In the genomic region with DNA sequence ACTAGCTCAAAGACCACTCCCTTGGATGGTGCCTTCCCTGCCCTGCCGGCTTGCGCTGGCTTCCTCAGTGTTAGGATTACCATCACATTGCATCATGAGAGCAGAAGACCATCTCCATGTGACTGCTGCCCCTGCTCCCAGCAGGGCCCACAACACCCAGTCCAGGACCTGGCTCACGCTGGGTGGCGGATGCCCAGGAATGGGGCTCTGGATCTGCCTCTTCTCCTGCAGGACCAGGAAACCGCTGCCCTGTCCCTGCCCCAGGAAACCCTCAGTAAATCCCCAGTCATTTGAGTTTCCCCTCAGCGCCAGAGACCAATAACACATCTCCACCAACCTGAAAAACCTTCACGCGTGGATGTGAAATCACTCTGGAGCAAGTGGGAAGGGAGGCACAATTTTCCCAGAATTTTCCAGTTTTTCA, we compare ENCODE assay signal across 13 cellular contexts. TPM values are rescaled to one million over a fixed set of nuclear protein-coding genes. Genes with fewer than 3 reads are reported as not detected.
DNase-seq lines count a peak whose midpoint lies in the region; ATAC-seq, FAIRE-seq and TF ChIP-seq lines count a peak whose summit lies in the region.
"Had no signal": no experiment of that assay in that cellular context is flagged by ENCODE, and none has a peak within 500 bp of the region (broad histone marks: within the 10 kb centered on the region; RNA-seq: fewer than 3 reads in every experiment).

No MANE protein-coding gene starts in this region.

- peaks cover 23% of the 10 kb centered on the region for H3K9me3 Mint-ChIP-seq in glutamatergic neuron (ENCODE audit: unreplicated experiment)

- H3K4me1 Mint-ChIP-seq in glutamatergic neuron (ENCODE audit: low read depth, unreplicated experiment): peaks cover 35% of the 10 kb centered on the region

- H3K27me3 Mint-ChIP-seq in glutamatergic neuron (ENCODE audit: unreplicated experiment): peaks cover 29% of the 10 kb centered on the region

- peak overlapping the region; percentile 64 for H3K4me3 Mint-ChIP-seq in glutamatergic neuron (ENCODE audit: unreplicated experiment)

- FAIRE-seq in HepG2 (lab: Jason Lieb, UNC): no peak

- H3K79me2 ChIP-seq in HepG2 (ENCODE audit: insufficient read depth, low read length): peaks cover 11% of the 10 kb centered on the region

- TF ChIP-seq CTCF in HepG2 (CRISPR knock-in tag; IDR thresholded peaks at IDR 0.05): no peak
- no peak for TF ChIP-seq CTCF in right lobe of liver (IDR thresholded peaks at IDR 0.05)
- TF ChIP-seq CTCF in WERI-Rb-1 (IDR thresholded peaks at IDR 0.05; ENCODE audit: low read depth, low read length): no peak
- TF ChIP-seq CTCF in glutamatergic neuron (IDR thresholded peaks at IDR 0.05; ENCODE audit: partially characterized antibody, unreplicated experiment): no peak

- H3K4me1 ChIP-seq in HepG2 (ENCODE audit: insufficient read depth, low read length) (peaks cover 62% of the 10 kb centered on the region), right lobe of liver (peaks cover 0 to 9% (median 4%) of the 10 kb centered on the region in 4 donors)

- CTCF ChIA-PET in HepG2 (lab: Yijun Ruan, JAX; ENCODE audit: low intra/inter-chr PET ratio, low total read pairs): no interaction called here

- H3K9ac ChIP-seq in HepG2 (ENCODE audit: insufficient read depth, low read depth, low read length): no peak overlapping the region

- H3K27ac ChIP-seq in HepG2 (ENCODE audit: extremely low read length, insufficient read depth, low read length): no peak overlapping the region
- no peak overlapping the region for H3K27ac ChIP-seq in right lobe of liver
- peak overlapping the region; percentile 38 for H3K27ac ChIP-seq in WERI-Rb-1

- in situ Hi-C loops in HepG2 (cut with HindIII; ENCODE audit: extremely low pct_ligation_motif_present, low pct_unique_long_range_greater_than_20kb): loop anchor here (25.0 kb wide), 1 partner anchor 822 kb away; the partner anchor contains the start of genes LMAN2 and RGS14

- TF ChIP-seq EP300 in HepG2 (IDR thresholded peaks at IDR 0.05; ENCODE audit: low read depth in 2 of 2, low read length in 2 of 2): no peak
- TF ChIP-seq EP300 in HepG2 (CRISPR knock-in tag; IDR thresholded peaks at IDR 0.05; ENCODE audit: borderline replicate concordance): no peak

- no peaks in the 10 kb centered on the region for H3K36me3 Mint-ChIP-seq in glutamatergic neuron (ENCODE audit: unreplicated experiment)

- DNase-seq in HepG2 (ENCODE audit: low spot score) (no peak), right lobe of liver (no peak), WERI-Rb-1 (peak; percentile 69), glutamatergic neuron (no peak), DMS79 (lab: John Stamatoyannopoulos, UW) (no peak), kidney tubule cell (ENCODE audit: low spot score) (no peak), DMS53 treated with DMSO at 0.1 percent for 48 hours (lab: John Stamatoyannopoulos, UW; ENCODE audit: unreplicated experiment) (no peak)
- DNase-seq: C1 segment of cervical spinal cord, NCI-H146 had no signal

- TF ChIP-seq POLR2A in HepG2 (IDR thresholded peaks at IDR 0.05; ENCODE audit: insufficient read depth in 1 of 2, low read depth in 2 of 2, low read length in 2 of 2) (no peak), right lobe of liver (IDR thresholded peaks at IDR 0.05) (no peak)

- H3K36me3 ChIP-seq in HepG2 (replicated peaks in 1 of 2; ENCODE audit: control insufficient read depth in 1 of 2, insufficient read depth in 2 of 2, low read length in 2 of 2) (peaks cover 0 to under 1% of the 10 kb centered on the region in 2 experiments; a peak in 1 of 5 replicates), right lobe of liver (no peaks in the 10 kb centered on the region), WERI-Rb-1 (peaks cover 8% of the 10 kb centered on the region)
- H3K36me3 ChIP-seq: vagina had no signal

- H3K9me3 ChIP-seq in HepG2 (ENCODE audit: low read length) (no peaks in the 10 kb centered on the region), right lobe of liver (no peaks in the 10 kb centered on the region), WERI-Rb-1 (ENCODE audit: severe bottlenecking) (no peaks in the 10 kb centered on the region)
- H3K9me3 ChIP-seq: vagina had no signal

- H3K27me3 ChIP-seq in HepG2 (ENCODE audit: control insufficient read depth in 1 of 2, insufficient read depth in 2 of 2, low read length in 2 of 2) (no peaks in the 10 kb centered on the region; a peak in 1 of 5 replicates), right lobe of liver (no peaks in the 10 kb centered on the region), WERI-Rb-1 (ENCODE audit: insufficient read depth, low read depth, severe bottlenecking) (no peaks in the 10 kb centered on the region)
- H3K27me3 ChIP-seq: vagina had no signal

- TF ChIP-seq RAD21 in HepG2 (CRISPR knock-in tag; IDR thresholded peaks at IDR 0.05): no peak

- no peak overlapping the region for H2AFZ ChIP-seq in HepG2 (ENCODE audit: low read length)

- WGBS in HepG2 (ENCODE audit: low lambda C conversion rate): 72% methylated on average over 8 of the region's 8 CpGs
- WGBS in right lobe of liver (ENCODE audit: insufficient coverage, low coverage, low lambda C conversion rate, missing lambda C conversion rate): 76% methylated on average over 3 of the region's 8 CpGs

- peak overlapping the region; percentile 68 for H3K27ac Mint-ChIP-seq in glutamatergic neuron (ENCODE audit: unreplicated experiment)

- POLR2A ChIA-PET in HepG2 (lab: Yijun Ruan, JAX): interaction anchor here (0.5 to 7.9 kb wide), 2 partner anchors 7 to 80 kb away, joined by 4 to 212 read pairs; partner anchors contain the start of gene CDHR2

- no peak overlapping the region for H3K4me2 ChIP-seq in HepG2 (ENCODE audit: low read depth, low read length)

- H4K20me1 ChIP-seq in HepG2 (ENCODE audit: insufficient read depth, low read length): peaks cover under 1% of the 10 kb centered on the region; the same call in 1 of the 2 replicates

- H3K4me3 ChIP-seq in HepG2 (replicated peaks in 1 of 3; ENCODE audit: insufficient read depth in 1 of 3, low read depth in 2 of 3, low read length in 3 of 3) (no peak overlapping the region), right lobe of liver (no peak overlapping the region), WERI-Rb-1 (ENCODE audit: low read depth, low read length) (no peak overlapping the region)
- H3K4me3 ChIP-seq: skin epidermis, vagina had no signal

- ATAC-seq in HepG2 (no peak), right lobe of liver (no peak), GM18502 (IDR thresholded peaks at IDR 0.05; ENCODE audit: poor library complexity, unreplicated experiment) (no peak)

- intact Hi-C loops in HepG2 (cut with micrococcal nuclease; ENCODE audit: unreplicated experiment) (no loop called here), right lobe of liver (cut with DNase I) (no loop called here)

- no TSS peak for BruUV-seq in HepG2 (replicated peaks; lab: Mats Ljungman, UMichigan)

RNA-seq across cellular contexts. Expression of gene RNF44, which starts 3.3 kb away (rescaled TPM):
- total RNA-seq in HepG2 (2016; rRNA removed; fragmentation: Illumina TruSeq; extraction: Trizol) (5.1 and 9.2 TPM in 2 replicates), right lobe of liver (10 to 100 TPM in 4 of 6 experiments, 1 to 10 TPM in 2; 5.1 to 16.3 (median 12.7) TPM), glutamatergic neuron (ENCODE audit: unreplicated experiment) (322 TPM)
- 7.2 and 9.4 TPM in 2 replicates for total RNA-seq in HepG2 (2016; cell fraction: cytosol; rRNA removed; fragmentation: Illumina TruSeq; extraction: Trizol; ENCODE audit: low read depth)
- 4.4 and 8.7 TPM in 2 replicates for total RNA-seq in HepG2 (2016; cell fraction: insoluble cytoplasmic fraction; rRNA removed; fragmentation: Illumina TruSeq; extraction: Trizol)
- total RNA-seq in HepG2 (2016; cell fraction: membrane; rRNA removed; fragmentation: Illumina TruSeq; extraction: Trizol): 7.2 and 9.8 TPM in 2 replicates
- 9.4 and 17.1 TPM in 2 replicates for total RNA-seq in HepG2 (2016; cell fraction: nucleus; rRNA removed; fragmentation: Illumina TruSeq; extraction: Trizol)
- 16.8 and 19.1 TPM in 2 replicates for polyA plus RNA-seq in HepG2 (2011; rRNA removed)
- 6.8 and 9.5 TPM in 2 replicates for polyA plus RNA-seq in HepG2 (2011; cell fraction: cytosol; rRNA removed)
- polyA plus RNA-seq in HepG2 (2011; cell fraction: nucleus; rRNA removed): 134 and 149 TPM in 2 replicates
- 37.8 and 52.8 TPM in 2 replicates for polyA plus RNA-seq in HepG2 (2012)
- 2.3 and 2.5 TPM in 2 replicates for polyA plus RNA-seq in HepG2 (2016; cell fraction: cytosol; fragmentation: Illumina TruSeq; extraction: Trizol; ENCODE audit: low read depth)
- polyA plus RNA-seq in HepG2 (2016; cell fraction: insoluble cytoplasmic fraction; fragmentation: Illumina TruSeq; extraction: Trizol; ENCODE audit: low read depth): 15.8 and 20.6 TPM in 2 replicates
- 9.4 and 9.7 TPM in 2 replicates for polyA plus RNA-seq in HepG2 (2016; cell fraction: membrane; fragmentation: Illumina TruSeq; extraction: Trizol; ENCODE audit: low read depth)
- polyA plus RNA-seq in HepG2 (2016; cell fraction: nucleus; fragmentation: Illumina TruSeq; extraction: Trizol; ENCODE audit: insufficient read depth, low read depth): 52.0 and 60.3 TPM in 2 replicates
- polyA minus RNA-seq in HepG2 (2011; rRNA and poly(A)+ RNA removed; ENCODE audit: low replicate concordance): 18.3 and 21.3 TPM in 2 replicates
- polyA minus RNA-seq in HepG2 (2011; cell fraction: cytosol; rRNA and poly(A)+ RNA removed): 16.1 and 19.0 TPM in 2 replicates
- 28.3 and 33.1 TPM in 2 replicates for polyA minus RNA-seq in HepG2 (2011; cell fraction: nucleus; rRNA and poly(A)+ RNA removed)

RNA-seq across cellular contexts. Expression of gene CDHR2, which starts 8.7 kb away (rescaled TPM):
- total RNA-seq in HepG2 (2016; rRNA removed; fragmentation: Illumina TruSeq; extraction: Trizol) (7.8 and 17.9 TPM in 2 replicates), right lobe of liver (10 to 100 TPM in 4 of 6 experiments, 1 to 10 TPM in 2; 6.8 to 89.2 (median 41.2) TPM), glutamatergic neuron (ENCODE audit: unreplicated experiment) (0.29 TPM)
- total RNA-seq in HepG2 (2016; cell fraction: cytosol; rRNA removed; fragmentation: Illumina TruSeq; extraction: Trizol; ENCODE audit: low read depth): 3.8 and 4.0 TPM in 2 replicates
- 5.3 and 18.3 TPM in 2 replicates for total RNA-seq in HepG2 (2016; cell fraction: insoluble cytoplasmic fraction; rRNA removed; fragmentation: Illumina TruSeq; extraction: Trizol)
- 7.4 and 8.2 TPM in 2 replicates for total RNA-seq in HepG2 (2016; cell fraction: membrane; rRNA removed; fragmentation: Illumina TruSeq; extraction: Trizol)
- total RNA-seq in HepG2 (2016; cell fraction: nucleus; rRNA removed; fragmentation: Illumina TruSeq; extraction: Trizol): 19.1 and 22.7 TPM in 2 replicates
- polyA plus RNA-seq in HepG2 (2011; rRNA removed): 20.9 and 27.3 TPM in 2 replicates
- 14.0 and 14.6 TPM in 2 replicates for polyA plus RNA-seq in HepG2 (2011; cell fraction: cytosol; rRNA removed)
- polyA plus RNA-seq in HepG2 (2011; cell fraction: nucleus; rRNA removed): 70.0 and 99.3 TPM in 2 replicates
- polyA plus RNA-seq in HepG2 (2012): 15.8 and 16.5 TPM in 2 replicates
- polyA plus RNA-seq in HepG2 (2016; cell fraction: cytosol; fragmentation: Illumina TruSeq; extraction: Trizol; ENCODE audit: low read depth): 2.7 and 3.5 TPM in 2 replicates
- polyA plus RNA-seq in HepG2 (2016; cell fraction: insoluble cytoplasmic fraction; fragmentation: Illumina TruSeq; extraction: Trizol; ENCODE audit: low read depth): 6.8 and 7.1 TPM in 2 replicates
- 4.6 and 6.1 TPM in 2 replicates for polyA plus RNA-seq in HepG2 (2016; cell fraction: membrane; fragmentation: Illumina TruSeq; extraction: Trizol; ENCODE audit: low read depth)
- polyA plus RNA-seq in HepG2 (2016; cell fraction: nucleus; fragmentation: Illumina TruSeq; extraction: Trizol; ENCODE audit: insufficient read depth, low read depth): 48.7 and 52.7 TPM in 2 replicates
- 0.07 and 41.0 TPM in 2 replicates for polyA minus RNA-seq in HepG2 (2011; rRNA and poly(A)+ RNA removed; ENCODE audit: low replicate concordance)
- 12.1 and 12.2 TPM in 2 replicates for polyA minus RNA-seq in HepG2 (2011; cell fraction: cytosol; rRNA and poly(A)+ RNA removed)
- polyA minus RNA-seq in HepG2 (2011; cell fraction: nucleus; rRNA and poly(A)+ RNA removed): 15.5 and 15.7 TPM in 2 replicates
- total RNA-seq: myocyte, vagina had no signal

Comparison
In these comparisons a context has a peak if more than half of its experiments do, and no peak if none do; other contexts are left out.
1. RNA of gene RNF44, which starts 3.3 kb away (total RNA-seq): 322 TPM in glutamatergic neuron (single experiment); 5.1 to 16.3 TPM in right lobe of liver and 4.4 to 17.1 TPM in HepG2; every median in the first group is over 10 times any median in the second.